In genomic region chr1:194227157-194227556, GRCh38 we compare ENCODE assay signal across 15 cellular contexts.
"Had no signal": no experiment of that assay in that cellular context is flagged by ENCODE, and none has a peak within 500 bp of the region (broad histone marks: within the 10 kb centered on the region; RNA-seq: fewer than 3 reads in every experiment).

No MANE protein-coding gene starts in this region.

- H3K36me3 Mint-ChIP-seq: immature natural killer cell had no signal

- ATAC-seq: activated CD8-positive, alpha-beta T cell treated with anti-CD3 and anti-CD28 coated beads, Interleukin-2, amount 10 ng/mL, durations not matched to agents 7 days and 5 days; effector memory CD8-positive, alpha-beta T cell; left lobe of liver; naive thymus-derived CD8-positive, alpha-beta T cell; right cardiac atrium; stimulated activated effector memory CD8-positive, alpha-beta T cell treated with anti-CD3 and anti-CD28 coated beads, Interleukin-12 subunit alpha, Interleukin-12 subunit beta, amount 100 ng/mL, for 72 hours had no signal

- H3K27ac ChIP-seq: thyroid gland had no signal

- H3K4me1 ChIP-seq: thyroid gland had no signal

- H3K27me3 ChIP-seq: thyroid gland had no signal

- H3K9me3 ChIP-seq: thyroid gland had no signal

- DNase-seq: activated CD4-positive, alpha-beta T cell treated with anti-CD3 and anti-CD28 coated beads for 48 hours; activated CD8-positive, alpha-beta memory T cell treated with anti-CD3 and anti-CD28 coated beads, Interleukin-2, amount 50 U/mL, for 48 hours; activated CD8-positive, alpha-beta T cell treated with anti-CD3 and anti-CD28 coated beads, Interleukin-2, amount 10 ng/mL, durations not matched to agents 7 days and 5 days; activated naive CD4-positive, alpha-beta T cell treated with anti-CD3 and anti-CD28 coated beads for 36 hours; effector memory CD8-positive, alpha-beta T cell; immature natural killer cell; mammary epithelial cell; naive thymus-derived CD8-positive, alpha-beta T cell; right cardiac atrium; small intestine; thyroid gland had no signal

- FAIRE-seq: small intestine, urothelium cell line had no signal

- H3K27ac Mint-ChIP-seq: activated CD8-positive, alpha-beta T cell treated with anti-CD3 and anti-CD28 coated beads, Interleukin-2, amount 10 ng/mL, durations not matched to agents 7 days and 5 days; activated naive CD4-positive, alpha-beta T cell treated with anti-CD3 and anti-CD28 coated beads for 36 hours; effector memory CD8-positive, alpha-beta T cell; immature natural killer cell; naive thymus-derived CD8-positive, alpha-beta T cell; stimulated activated effector memory CD8-positive, alpha-beta T cell treated with anti-CD3 and anti-CD28 coated beads, Interleukin-12 subunit alpha, Interleukin-12 subunit beta, amount 100 ng/mL, for 72 hours had no signal

- H3K4me3 ChIP-seq: thyroid gland had no signal

- H3K36me3 ChIP-seq: thyroid gland had no signal

- H3K4me3 Mint-ChIP-seq: activated CD8-positive, alpha-beta T cell treated with anti-CD3 and anti-CD28 coated beads, Interleukin-2, amount 10 ng/mL, durations not matched to agents 7 days and 5 days; activated naive CD4-positive, alpha-beta T cell treated with anti-CD3 and anti-CD28 coated beads for 36 hours; central memory CD8-positive, alpha-beta T cell; effector memory CD8-positive, alpha-beta T cell; immature natural killer cell; naive thymus-derived CD8-positive, alpha-beta T cell; stimulated activated effector memory CD8-positive, alpha-beta T cell treated with anti-CD3 and anti-CD28 coated beads, Interleukin-12 subunit alpha, Interleukin-12 subunit beta, amount 100 ng/mL, for 72 hours had no signal

- H3K27me3 Mint-ChIP-seq: central memory CD8-positive, alpha-beta T cell; effector memory CD8-positive, alpha-beta T cell; naive thymus-derived CD8-positive, alpha-beta T cell had no signal
